In the genomic region with DNA sequence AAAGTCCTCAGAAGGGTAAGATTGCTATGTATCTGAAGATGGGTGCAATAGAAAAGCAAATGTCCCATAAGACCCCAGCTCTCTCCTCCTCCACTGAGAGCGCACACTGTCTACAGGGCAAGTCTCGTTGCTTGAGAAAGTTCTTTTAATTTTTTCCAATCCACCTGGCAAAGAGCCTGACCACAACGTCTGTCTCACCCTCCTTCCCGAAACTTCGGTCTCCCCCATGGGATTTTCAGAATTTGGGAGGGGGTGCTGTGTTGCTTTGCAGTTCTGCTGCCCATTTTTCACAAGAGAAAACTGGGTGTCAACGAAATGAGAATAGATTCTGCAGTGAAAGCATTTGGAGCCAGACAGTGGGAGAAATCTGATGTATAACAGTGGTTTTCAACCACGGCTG, we compare ENCODE assay signal across 17 cellular contexts.
"Had no signal": no experiment of that assay in that cellular context is flagged by ENCODE, and none has a peak within 500 bp of the region (broad histone marks: within the 10 kb centered on the region; RNA-seq: fewer than 3 reads in every experiment).

No MANE protein-coding gene starts in this region.

- H3K27ac Mint-ChIP-seq: activated naive CD8-positive, alpha-beta T cell treated with anti-CD3 and anti-CD28 coated beads, Interleukin-2, amount 10 ng/mL, durations not matched to agents 7 days and 5 days; nephron; T-cell had no signal

- H3K27me3 Mint-ChIP-seq: T-cell had no signal

- DNase-seq: activated CD4-positive, alpha-beta T cell treated with anti-CD3 and anti-CD28 coated beads, Interleukin-2, amount 50 U/mL, for 1 hour; activated naive CD4-positive, alpha-beta T cell; activated naive CD8-positive, alpha-beta T cell treated with anti-CD3 and anti-CD28 coated beads, Interleukin-2, amount 10 ng/mL, durations not matched to agents 7 days and 5 days; anterior cingulate cortex; foreskin fibroblast; immature natural killer cell; nucleus accumbens; psoas muscle; right lobe of liver; stimulated activated CD4-positive, alpha-beta T cell treated with anti-CD3 and anti-CD28 coated beads, Interleukin-1b, Interleukin-23, amount 100 ng/mL, for 48 hours; T-cell; T-helper 9 cell; thyroid gland had no signal

- H3K4me3 Mint-ChIP-seq: activated naive CD8-positive, alpha-beta T cell treated with anti-CD3 and anti-CD28 coated beads, Interleukin-2, amount 10 ng/mL, durations not matched to agents 7 days and 5 days; immature natural killer cell; nephron; T-cell had no signal

- H3K27ac ChIP-seq: breast epithelium, psoas muscle, right lobe of liver, thyroid gland, vagina had no signal

- H3K36me3 Mint-ChIP-seq: activated naive CD8-positive, alpha-beta T cell treated with anti-CD3 and anti-CD28 coated beads, Interleukin-2, amount 10 ng/mL, durations not matched to agents 7 days and 5 days; immature natural killer cell; T-cell had no signal

- H3K4me3 ChIP-seq: breast epithelium, psoas muscle, right lobe of liver, thyroid gland, vagina had no signal

- H3K27me3 ChIP-seq: breast epithelium, right lobe of liver, thyroid gland, vagina had no signal

- H3K36me3 ChIP-seq: breast epithelium, right lobe of liver, thyroid gland, vagina had no signal

- H3K9me3 Mint-ChIP-seq: activated naive CD8-positive, alpha-beta T cell treated with anti-CD3 and anti-CD28 coated beads, Interleukin-2, amount 10 ng/mL, durations not matched to agents 7 days and 5 days; immature natural killer cell; nephron; T-cell had no signal

- ATAC-seq: activated CD4-positive, CD25-positive, alpha-beta regulatory T cell treated with anti-CD3 and anti-CD28 coated beads, Interleukin-2, amount 50 U/mL, for 24 hours; psoas muscle; right lobe of liver; T-cell had no signal
